8 cellular contexts compared by ENCODE assay signal in genomic region chr4:183840311-183840710, GRCh38.
DNase-seq lines count a peak whose midpoint lies in the region; ATAC-seq and TF ChIP-seq lines count a peak whose summit lies in the region.

No MANE protein-coding gene starts in this region.

- DNase-seq in A673 (ENCODE audit: low spot score) (peak; percentile 86), GM13976 (ENCODE audit: low spot score) (peak; percentile 79), activated T-cell treated with anti-CD3 and anti-CD28 coated beads for 48 hours (ENCODE audit: low read depth) (peak; percentile 50), fibroblast of gingiva (ENCODE audit: low read depth) (peak; percentile 59), nephron progenitor cell (peak; percentile 86), stromal cell of bone marrow (ENCODE audit: low read depth) (peak; percentile 58)

- in situ Hi-C loops in GM13976 (cut with MboI; ENCODE audit: low sequenced_read_pairs, unreplicated experiment): no loop called here

- no peak overlapping the region for H3K4me3 Mint-ChIP-seq in nephron progenitor cell

- POLR2A ChIA-PET in A673 (lab: Charles Lee; ENCODE audit: low non-redundant PET): no interaction called here

- no peak overlapping the region for H2AFZ ChIP-seq in OCI-LY3 (ENCODE audit: low read depth, low read length)

- H3K4me3 ChIP-seq in A673 (ENCODE audit: low read depth, low read length, poor library complexity, severe bottlenecking): no peak overlapping the region
- no peak overlapping the region for H3K4me3 ChIP-seq in OCI-LY3 (ENCODE audit: low read length)

- H3K4me1 ChIP-seq in A673 (ENCODE audit: insufficient read depth, low read length, poor library complexity, severe bottlenecking) (no peaks in the 10 kb centered on the region), OCI-LY3 (ENCODE audit: low read length) (no peaks in the 10 kb centered on the region)

- no peaks in the 10 kb centered on the region for H3K27me3 Mint-ChIP-seq in nephron progenitor cell (ENCODE audit: low read depth, poor library complexity)

- intact Hi-C loops in A673 (cut with micrococcal nuclease; ENCODE audit: unreplicated experiment): loop anchor here (1.0 to 2.0 kb wide), 3 partner anchors 324 to 410 kb away; no protein-coding TSS in a partner anchor

- H3K27ac Mint-ChIP-seq in nephron progenitor cell: no peak overlapping the region

- H3K79me2 ChIP-seq in OCI-LY3 (ENCODE audit: low read length): no peaks in the 10 kb centered on the region

- no peaks in the 10 kb centered on the region for H3K9me3 ChIP-seq in A673 (ENCODE audit: low read depth, low read length, poor library complexity, severe bottlenecking)
- no peaks in the 10 kb centered on the region for H3K9me3 ChIP-seq in OCI-LY3 (ENCODE audit: insufficient read depth, low read length)

- no peaks in the 10 kb centered on the region for H4K20me1 ChIP-seq in OCI-LY3 (ENCODE audit: insufficient read depth, low read length)

- H3K36me3 ChIP-seq in A673 (ENCODE audit: insufficient read depth, low read length, poor library complexity, severe bottlenecking): no peaks in the 10 kb centered on the region
- H3K36me3 ChIP-seq in OCI-LY3 (replicated peaks; ENCODE audit: low read depth, low read length): no peaks in the 10 kb centered on the region

- H3K9me3 Mint-ChIP-seq in nephron progenitor cell: peaks cover 6% of the 10 kb centered on the region

- peak; percentile 66 for ATAC-seq in HG03521 (IDR thresholded peaks at IDR 0.05; ENCODE audit: unreplicated experiment)

- no TSS peak for BruUV-seq in A673 (replicated peaks; lab: Mats Ljungman, UMichigan)

- H3K27me3 ChIP-seq in A673 (replicated peaks; ENCODE audit: insufficient read depth, low read depth, low read length, poor library complexity) (no peaks in the 10 kb centered on the region), OCI-LY3 (ENCODE audit: low read depth, low read length) (no peaks in the 10 kb centered on the region)

- H3K27ac ChIP-seq in A673 (ENCODE audit: low read depth, low read length, poor library complexity, severe bottlenecking) (no peak overlapping the region), OCI-LY3 (ENCODE audit: low read length) (no peak overlapping the region)

- CTCF ChIA-PET in A673 (lab: Charles Lee): interaction anchor here (1.0 kb wide), 1 partner anchor 323 kb away, joined by 3 read pairs; no protein-coding TSS in a partner anchor

- no peaks in the 10 kb centered on the region for H3K36me3 Mint-ChIP-seq in nephron progenitor cell (ENCODE audit: low read depth)

- H3K4me2 ChIP-seq in OCI-LY3 (ENCODE audit: low read length): no peak overlapping the region

- H3K4me1 Mint-ChIP-seq in nephron progenitor cell: peaks cover 19% of the 10 kb centered on the region

- TF ChIP-seq CTCF in A673 (conservative IDR thresholded peaks at IDR 0.05; ENCODE audit: low read depth, low read length) (peak; percentile 89), GM13976 (IDR thresholded peaks at IDR 0.05; ENCODE audit: borderline replicate concordance, control extremely low read depth, extremely low read depth, insufficient read depth, missing control alignments) (peak; percentile 60), OCI-LY3 (IDR thresholded peaks at IDR 0.05; ENCODE audit: low read depth, low read length) (peak; percentile 60), nephron progenitor cell (IDR thresholded peaks at IDR 0.05) (peak; percentile 86)

- no peak overlapping the region for H3K9ac ChIP-seq in OCI-LY3 (ENCODE audit: low read length)
